9 cellular contexts compared by ENCODE assay signal in genomic region chrX:56089376-56089775, GRCh38.
"Had no signal": no experiment of that assay in that cellular context is flagged by ENCODE, and none has a peak within 500 bp of the region (broad histone marks: within the 10 kb centered on the region; RNA-seq: fewer than 3 reads in every experiment).

No MANE protein-coding gene starts in this region.

- DNase-seq: GM23248, GOT3, H7, HFFc6 had no signal

- H3K36me3 Mint-ChIP-seq: IgD-negative memory B cell had no signal

- H3K4me1 ChIP-seq: HAP-1 had no signal

- ATAC-seq: HCT116, HepG2 had no signal

- H3K27ac ChIP-seq: GM23248, HL-60 had no signal

- H2AFZ ChIP-seq: GM23248 had no signal

- H3K4me3 Mint-ChIP-seq: HFFc6, IgD-negative memory B cell had no signal

- H3K9me3 Mint-ChIP-seq: IgD-negative memory B cell had no signal

- H3K9ac ChIP-seq: GM23248 had no signal

- H3K9me3 ChIP-seq: HAP-1 had no signal

- H3K4me3 ChIP-seq: GM23248, HAP-1 had no signal

- H3K27ac Mint-ChIP-seq: HFFc6, IgD-negative memory B cell had no signal

- H3K36me3 ChIP-seq: HAP-1 had no signal
